11 cellular contexts compared by ENCODE assay signal in the genomic region with DNA sequence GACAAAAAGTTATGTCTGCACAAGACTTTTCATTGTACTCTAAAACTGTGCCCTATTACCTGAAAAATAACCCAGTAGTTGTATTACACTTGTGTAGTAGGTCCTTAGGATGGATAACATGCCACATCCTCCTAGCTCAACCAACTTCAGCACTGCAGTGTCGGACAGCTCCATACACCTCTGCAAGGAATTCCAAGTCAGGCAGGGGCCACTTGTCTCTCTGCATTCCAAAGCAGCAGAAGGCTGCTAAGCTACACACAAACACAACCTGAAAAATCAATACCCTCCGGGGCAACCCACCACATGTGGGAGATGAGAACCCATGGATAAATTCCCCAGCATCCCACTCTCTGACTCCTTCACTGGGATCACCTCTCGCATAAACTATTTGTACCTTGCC. TPM values are rescaled to one million over a fixed set of nuclear protein-coding genes. Genes with fewer than 3 reads are reported as not detected.
DNase-seq lines count a peak whose midpoint lies in the region; ATAC-seq lines count a peak whose summit lies in the region.
"Had no signal": no experiment of that assay in that cellular context is flagged by ENCODE, and none has a peak within 500 bp of the region (broad histone marks: within the 10 kb centered on the region; RNA-seq: fewer than 3 reads in every experiment).

No MANE protein-coding gene starts in this region.

- no peaks in the 10 kb centered on the region for H3K4me1 ChIP-seq in aorta (ENCODE audit: control insufficient read depth in 1 of 2, insufficient read depth in 2 of 2, low read length in 2 of 2)

- no peak overlapping the region for H3K27ac ChIP-seq in aorta (ENCODE audit: low read depth in 1 of 2, low read length in 2 of 2)

- H3K9me3 Mint-ChIP-seq in activated CD4-positive, alpha-beta memory T cell treated with anti-CD3 and anti-CD28 coated beads, Interleukin-2, amount 10 ng/mL, durations not matched to agents 7 days and 5 days, result peaks cover 7% of the 10 kb centered on the region

- H3K4me3 ChIP-seq in Jurkat, Clone E6-1 (ENCODE audit: low read length), result no peak overlapping the region
- no peak overlapping the region for H3K4me3 ChIP-seq in aorta (ENCODE audit: low read length in 2 of 2)

- POLR2A ChIA-PET in activated CD4-positive, alpha-beta memory T cell treated with anti-CD3 and anti-CD28 coated beads, Interleukin-2, amount 10 ng/mL, durations not matched to agents 7 days and 5 days (lab: Charles Lee), result no interaction called here

- no peaks in the 10 kb centered on the region for H3K27me3 Mint-ChIP-seq in activated CD4-positive, alpha-beta memory T cell treated with anti-CD3 and anti-CD28 coated beads, Interleukin-2, amount 10 ng/mL, durations not matched to agents 7 days and 5 days

- H3K36me3 Mint-ChIP-seq in activated CD4-positive, alpha-beta memory T cell treated with anti-CD3 and anti-CD28 coated beads, Interleukin-2, amount 10 ng/mL, durations not matched to agents 7 days and 5 days (ENCODE audit: low read depth), result no peaks in the 10 kb centered on the region

- DNase-seq in ELF-1 (ENCODE audit: low read depth, low spot score), result peak; percentile 73
- peak; percentile 46 for DNase-seq in Jurkat, Clone E6-1 (ENCODE audit: low read depth, low spot score)
- DNase-seq in activated CD4-positive, alpha-beta memory T cell treated with anti-CD3 and anti-CD28 coated beads, Interleukin-2, amount 10 ng/mL, durations not matched to agents 7 days and 5 days, result peak; percentile 39
- peak; percentile 11 for DNase-seq in iris pigment epithelial cell (ENCODE audit: low read depth)
- no peak for DNase-seq in globus pallidus (ENCODE audit: low spot score)
- no peak for DNase-seq in T-helper 1 cell
- no peak for DNase-seq in aorta
- DNase-seq: GOT3, NCI-H1105 had no signal

- CTCF ChIA-PET in activated CD4-positive, alpha-beta memory T cell treated with anti-CD3 and anti-CD28 coated beads, Interleukin-2, amount 10 ng/mL, durations not matched to agents 7 days and 5 days (lab: Charles Lee), result no interaction called here

- ATAC-seq in aorta (ENCODE audit: low FRiP score), result no peak
- no peak for ATAC-seq in HG03280 (IDR thresholded peaks at IDR 0.05; ENCODE audit: unreplicated experiment)

- intact Hi-C loops in aorta (cut with DNase I), result no loop called here

- WGBS in aorta, 2 donors, result 37 to 40% methylated on average over 3 of the region's 3 CpGs

- H3K36me3 ChIP-seq in aorta (ENCODE audit: control insufficient read depth in 1 of 2, insufficient read depth in 2 of 2, low read length in 1 of 2), result no peaks in the 10 kb centered on the region

- peaks cover 5% of the 10 kb centered on the region for H3K9me3 ChIP-seq in aorta (ENCODE audit: control insufficient read depth, low read length)

- H3K27ac Mint-ChIP-seq in activated CD4-positive, alpha-beta memory T cell treated with anti-CD3 and anti-CD28 coated beads, Interleukin-2, amount 10 ng/mL, durations not matched to agents 7 days and 5 days, result no peak overlapping the region
- H3K27ac Mint-ChIP-seq: brain had no signal

- H3K4me3 Mint-ChIP-seq in activated CD4-positive, alpha-beta memory T cell treated with anti-CD3 and anti-CD28 coated beads, Interleukin-2, amount 10 ng/mL, durations not matched to agents 7 days and 5 days, result no peak overlapping the region
- H3K4me3 Mint-ChIP-seq: brain had no signal

- no peaks in the 10 kb centered on the region for H3K27me3 ChIP-seq in aorta (ENCODE audit: control insufficient read depth in 1 of 2, insufficient read depth in 2 of 2, low read length in 1 of 2)

- no peaks in the 10 kb centered on the region for H3K4me1 Mint-ChIP-seq in activated CD4-positive, alpha-beta memory T cell treated with anti-CD3 and anti-CD28 coated beads, Interleukin-2, amount 10 ng/mL, durations not matched to agents 7 days and 5 days

RNA-seq across cellular contexts. Expression of a gene that starts 50.2 kb away (rescaled TPM):
- 70.3 TPM for polyA plus RNA-seq in Jurkat, Clone E6-1 (2012; ENCODE audit: insufficient read depth, insufficient read length)
- 10 to 100 TPM; 50.1 to 52.9 TPM for total RNA-seq in activated CD4-positive, alpha-beta memory T cell treated with anti-CD3 and anti-CD28 coated beads, Interleukin-2, amount 10 ng/mL, durations not matched to agents 7 days and 5 days
- 10 to 100 TPM; 29.0 to 33.6 TPM for total RNA-seq in aorta
- 10 to 100 TPM; 44.7 to 54.1 TPM for polyA plus RNA-seq in aorta

Comparison
In these comparisons a context has a peak if more than half of its experiments do, and no peak if none do; other contexts are left out.
1. DNase-seq: peak in ELF-1 (single experiment), Jurkat, Clone E6-1 (single experiment), activated CD4-positive, alpha-beta memory T cell treated with anti-CD3 and anti-CD28 coated beads, Interleukin-2, amount 10 ng/mL, durations not matched to agents 7 days and 5 days (single experiment) and iris pigment epithelial cell (single experiment); none in globus pallidus (single experiment), T-helper 1 cell (0 of 5) and aorta (0 of 2).